8 cellular contexts compared by ENCODE assay signal in genomic region chr2:65300134-65300771, GRCh38.
DNase-seq lines count a peak whose midpoint lies in the region; FAIRE-seq and TF ChIP-seq lines count a peak whose summit lies in the region.

No MANE protein-coding gene starts in this region.

- TF ChIP-seq CTCF in ascending aorta (IDR thresholded peaks at IDR 0.05) (no peak), kidney (IDR thresholded peaks at IDR 0.05; ENCODE audit: borderline replicate concordance, extremely low read depth, insufficient read depth) (no peak), D721Med (IDR thresholded peaks at IDR 0.05; ENCODE audit: insufficient read depth, missing control alignments) (no peak)

- H3K4me3 ChIP-seq in ascending aorta (peak overlapping the region in 1 of 2 donors; percentile 52), kidney (ENCODE audit: low read length in 2 of 2) (no peak overlapping the region), subcutaneous abdominal adipose tissue (ENCODE audit: low read depth in 1 of 5, low read length in 5 of 5) (no peak overlapping the region)

- DNase-seq in HS-27A (ENCODE audit: low read depth) (peak; percentile 38), ascending aorta (ENCODE audit: low spot score in 2 of 2) (peak; percentile 27 to 91), kidney (peak; percentile 90), RKO (ENCODE audit: low spot score) (no peak), NCI-H1436 treated with DMSO at 0.1 percent for 48 hours (lab: John Stamatoyannopoulos, UW) (no peak), D721Med (ENCODE audit: insufficient read length, low spot score) (no peak), GM12892 (ENCODE audit: insufficient read length) (no peak)

- no peak for TF ChIP-seq POLR2A in GM12892 (IDR thresholded peaks at IDR 0.05; ENCODE audit: low read depth, low read length)

- H3K27me3 ChIP-seq in ascending aorta (no peaks in the 10 kb centered on the region), subcutaneous abdominal adipose tissue (ENCODE audit: control insufficient read depth in 5 of 5, insufficient read depth in 4 of 5, low read length in 5 of 5) (no peaks in the 10 kb centered on the region)

- H3K4me1 ChIP-seq in ascending aorta, result peaks cover 16 to 27% of the 10 kb centered on the region in 2 donors
- H3K4me1 ChIP-seq in kidney (ENCODE audit: control insufficient read depth in 1 of 2, insufficient read depth in 1 of 2, low read depth in 1 of 2, low read length in 2 of 2), result peaks cover 0 to 5% of the 10 kb centered on the region in 2 donors
- peaks cover 12 to 33% (median 28%) of the 10 kb centered on the region in 5 donors for H3K4me1 ChIP-seq in subcutaneous abdominal adipose tissue (ENCODE audit: control insufficient read depth in 5 of 5, insufficient read depth in 5 of 5, low read length in 5 of 5)

- intact Hi-C loops in ascending aorta (cut with DNase I) (loop anchor here (2.0 kb wide), 2 partner anchors 73 to 133 kb away; partner anchors contain the start of genes ACTR2 and SPRED2), kidney (cut with DNase I) (no loop called here)

- H3K9ac ChIP-seq in kidney (ENCODE audit: low read length in 2 of 2), result no peak overlapping the region
- peak overlapping the region in 3 of 5 donors; percentile 15 to 49 (median 17) for H3K9ac ChIP-seq in subcutaneous abdominal adipose tissue (ENCODE audit: low read length in 5 of 5)

- peak overlapping the region; percentile 76 to 83 for H3K27ac ChIP-seq in ascending aorta
- H3K27ac ChIP-seq in kidney (ENCODE audit: low read depth in 2 of 2, low read length in 2 of 2), result no peak overlapping the region
- peak overlapping the region; percentile 73 for H3K27ac ChIP-seq in subcutaneous abdominal adipose tissue (ENCODE audit: low read depth, low read length)

- H3K36me3 ChIP-seq in ascending aorta (no peaks in the 10 kb centered on the region), kidney (ENCODE audit: control insufficient read depth in 1 of 2, insufficient read depth in 2 of 2, low read length in 2 of 2) (no peaks in the 10 kb centered on the region), subcutaneous abdominal adipose tissue (ENCODE audit: control insufficient read depth in 5 of 5, insufficient read depth in 5 of 5, low read length in 5 of 5) (no peaks in the 10 kb centered on the region)

- no peaks in the 10 kb centered on the region for H3K9me3 ChIP-seq in ascending aorta
- H3K9me3 ChIP-seq in kidney (ENCODE audit: control insufficient read depth in 1 of 2, low read length in 2 of 2), result no peaks in the 10 kb centered on the region
- no peaks in the 10 kb centered on the region for H3K9me3 ChIP-seq in subcutaneous abdominal adipose tissue (ENCODE audit: control insufficient read depth in 5 of 5, low read length in 5 of 5)

- no peak for FAIRE-seq in kidney (lab: Jason Lieb, UNC)
- FAIRE-seq in D721Med (lab: Jason Lieb, UNC), result no peak
- FAIRE-seq in GM12892 (lab: Jason Lieb, UNC), result no peak

Comparison
In these comparisons a context has a peak if more than half of its experiments do, and no peak if none do; other contexts are left out.
1. DNase-seq: peak in HS-27A (single experiment), ascending aorta (2 of 2) and kidney (single experiment); none in RKO (single experiment), NCI-H1436 treated with DMSO at 0.1 percent for 48 hours (single experiment), D721Med (single experiment) and GM12892 (single experiment).
2. H3K27ac ChIP-seq: peak in ascending aorta (2 of 2) and subcutaneous abdominal adipose tissue (single experiment); none in kidney (0 of 2).
3. H3K9ac ChIP-seq: peak in subcutaneous abdominal adipose tissue (3 of 5); none in kidney (0 of 2).